In genomic region chr3:129627350-129628168, GRCh38 we compare ENCODE assay signal across 1 cellular context.
A peak's percentile ranks its signal among the peaks of the same experiment; 100 is the strongest.
TF ChIP-seq lines count a peak whose summit lies in the region.

No MANE protein-coding gene starts in this region.

TF ChIP-seq in HepG2, 621 proteins besides CTCF, POLR2A, EP300 and RAD21 (continued from another document):
- no peak for TF ChIP-seq THAP7 (CRISPR knock-in tag; IDR thresholded peaks at IDR 0.05)
- TF ChIP-seq ZNF780A (CRISPR knock-in tag; IDR thresholded peaks at IDR 0.05), result no peak
- no peak for TF ChIP-seq MAFF (IDR thresholded peaks at IDR 0.05; ENCODE audit: low read depth, low read length)
- TF ChIP-seq POLR2G (IDR thresholded peaks at IDR 0.05; ENCODE audit: low read depth, low read length), result peak; percentile 79
- TF ChIP-seq PBX2 (CRISPR knock-in tag; IDR thresholded peaks at IDR 0.05), result no peak
- no peak for TF ChIP-seq ZNF292 (CRISPR knock-in tag; IDR thresholded peaks at IDR 0.05; ENCODE audit: borderline replicate concordance, low read depth)
- TF ChIP-seq BRCA1 (CRISPR knock-in tag; IDR thresholded peaks at IDR 0.05), result 0 out of 2 replicates have a peak, but pooled peaks have one; percentile 10
- peak; percentile 24; the same call in 1 of the 2 replicates for TF ChIP-seq MYPOP (CRISPR knock-in tag; IDR thresholded peaks at IDR 0.05)
- TF ChIP-seq ZNF329 (CRISPR knock-in tag; IDR thresholded peaks at IDR 0.05; ENCODE audit: low read depth), result no peak; the same call in 1 of the 2 replicates
- no peak for TF ChIP-seq THAP8 (CRISPR knock-in tag; IDR thresholded peaks at IDR 0.05; ENCODE audit: borderline replicate concordance)
- TF ChIP-seq HIVEP1 (CRISPR knock-in tag; IDR thresholded peaks at IDR 0.05), result no peak
- 0 out of 2 replicates have a peak, but pooled peaks have one; percentile 27 for TF ChIP-seq ATF3 (CRISPR knock-in tag; IDR thresholded peaks at IDR 0.05)
- no peak for TF ChIP-seq RBM22 (optimal IDR thresholded peaks at IDR 0.05; ENCODE audit: low read length)
- 0 out of 2 replicates have a peak, but pooled peaks have one; percentile 13 for TF ChIP-seq SNAI1 (CRISPR knock-in tag; IDR thresholded peaks at IDR 0.05; ENCODE audit: borderline replicate concordance)
- no peak for TF ChIP-seq XRCC5 (optimal IDR thresholded peaks at IDR 0.05; ENCODE audit: low read length)
- TF ChIP-seq GLI4 (CRISPR knock-in tag; IDR thresholded peaks at IDR 0.05; ENCODE audit: borderline replicate concordance), result no peak
- TF ChIP-seq SKIL (CRISPR knock-in tag; IDR thresholded peaks at IDR 0.05; ENCODE audit: borderline replicate concordance), result no peak
- no peak for TF ChIP-seq XBP1 (CRISPR knock-in tag; IDR thresholded peaks at IDR 0.05)
- TF ChIP-seq BCLAF1 (IDR thresholded peaks at IDR 0.05), result no peak
- TF ChIP-seq MED8 (CRISPR knock-in tag; IDR thresholded peaks at IDR 0.05; ENCODE audit: insufficient replicate concordance), result no peak
- TF ChIP-seq ZNF766 (CRISPR knock-in tag; IDR thresholded peaks at IDR 0.05; ENCODE audit: borderline replicate concordance), result no peak
- TF ChIP-seq FLYWCH1 (CRISPR knock-in tag; IDR thresholded peaks at IDR 0.05), result no peak
- TF ChIP-seq PAXIP1 (CRISPR knock-in tag; conservative IDR thresholded peaks at IDR 0.05), result no peak
- TF ChIP-seq ZBTB38 (CRISPR knock-in tag; IDR thresholded peaks at IDR 0.05), result no peak
- 0 out of 2 replicates have a peak, but pooled peaks have one; percentile 3 for TF ChIP-seq ZKSCAN8 (CRISPR knock-in tag; IDR thresholded peaks at IDR 0.05; ENCODE audit: borderline replicate concordance)
- no peak for TF ChIP-seq RORA (CRISPR knock-in tag; IDR thresholded peaks at IDR 0.05)
- no peak for TF ChIP-seq ZNF383 (CRISPR knock-in tag; IDR thresholded peaks at IDR 0.05; ENCODE audit: borderline replicate concordance)
- TF ChIP-seq PCBP2 (optimal IDR thresholded peaks at IDR 0.05; ENCODE audit: low read depth, low read length, poor library complexity, severe bottlenecking), result no peak
- TF ChIP-seq TFAP4 (IDR thresholded peaks at IDR 0.05; ENCODE audit: borderline replicate concordance, low read depth), result no peak; the same call in 1 of the 2 replicates
- TF ChIP-seq CEBPG (CRISPR knock-in tag; IDR thresholded peaks at IDR 0.05), result no peak
- TF ChIP-seq ETV5 (CRISPR knock-in tag; IDR thresholded peaks at IDR 0.05; ENCODE audit: borderline replicate concordance), result no peak; the same call in 1 of the 2 replicates
- TF ChIP-seq ZNF770 (CRISPR knock-in tag; IDR thresholded peaks at IDR 0.05), result peak; percentile 60
- no peak for TF ChIP-seq ZNF367 (CRISPR knock-in tag; IDR thresholded peaks at IDR 0.05; ENCODE audit: borderline replicate concordance)
- TF ChIP-seq ZNF615 (CRISPR knock-in tag; IDR thresholded peaks at IDR 0.05; ENCODE audit: borderline replicate concordance), result no peak
- no peak for TF ChIP-seq ZBTB10 (CRISPR knock-in tag; IDR thresholded peaks at IDR 0.05; ENCODE audit: borderline replicate concordance)
- no peak for TF ChIP-seq PHF21A (CRISPR knock-in tag; IDR thresholded peaks at IDR 0.05)
- no peak; the same call in 1 of the 2 replicates for TF ChIP-seq IRX3 (CRISPR knock-in tag; IDR thresholded peaks at IDR 0.05; ENCODE audit: borderline replicate concordance, low read depth)
